In genomic region chr16:48276102-48276501, GRCh38 we compare ENCODE assay signal across 14 cellular contexts. TPM values are rescaled to one million over a fixed set of nuclear protein-coding genes. Genes with fewer than 3 reads are reported as not detected.
DNase-seq lines count a peak whose midpoint lies in the region; ATAC-seq and TF ChIP-seq lines count a peak whose summit lies in the region.
"Had no signal": no experiment of that assay in that cellular context is flagged by ENCODE, and none has a peak within 500 bp of the region (broad histone marks: within the 10 kb centered on the region; RNA-seq: fewer than 3 reads in every experiment).

No MANE protein-coding gene starts in this region.

- H3K4me1 Mint-ChIP-seq in Caco-2 (ENCODE audit: low read depth, unreplicated experiment): peaks cover 11% of the 10 kb centered on the region

- no peak overlapping the region for H2AFZ ChIP-seq in neural cell (ENCODE audit: low read depth, low read length)

- H4K20me1 ChIP-seq in neural cell (ENCODE audit: insufficient read depth): no peaks in the 10 kb centered on the region

- H3K27me3 ChIP-seq in RWPE2 (ENCODE audit: insufficient read depth, poor library complexity, severe bottlenecking) (no peaks in the 10 kb centered on the region), neural cell (ENCODE audit: insufficient read depth, low read depth, low read length) (no peaks in the 10 kb centered on the region), Caco-2 (replicated peaks; ENCODE audit: control insufficient read depth, insufficient read depth, low read length) (no peaks in the 10 kb centered on the region), brain microvascular endothelial cell (replicated peaks) (no peaks in the 10 kb centered on the region), esophagus squamous epithelium (no peaks in the 10 kb centered on the region)

- CTCF ChIA-PET in Caco-2 (lab: Charles Lee): no interaction called here

- H3K9me3 Mint-ChIP-seq in Caco-2 (ENCODE audit: unreplicated experiment): no peaks in the 10 kb centered on the region
- H3K9me3 Mint-ChIP-seq: natural killer cell had no signal

- no peak for TF ChIP-seq POLR2A in esophagus squamous epithelium (IDR thresholded peaks at IDR 0.05)

- H3K27ac ChIP-seq in RWPE2 (ENCODE audit: poor library complexity, severe bottlenecking) (no peak overlapping the region), neural cell (ENCODE audit: low read length) (peak overlapping the region; percentile 25), brain microvascular endothelial cell (no peak overlapping the region), esophagus squamous epithelium (no peak overlapping the region)

- no peak overlapping the region for H3K27ac Mint-ChIP-seq in Caco-2 (ENCODE audit: unreplicated experiment)
- H3K27ac Mint-ChIP-seq: natural killer cell had no signal

- H3K4me1 ChIP-seq in RWPE2 (ENCODE audit: insufficient read depth, poor library complexity, severe bottlenecking): peaks cover 5% of the 10 kb centered on the region
- H3K4me1 ChIP-seq in Caco-2: no peaks in the 10 kb centered on the region
- peaks cover 0 to 5% (median 0%) of the 10 kb centered on the region in 3 donors for H3K4me1 ChIP-seq in esophagus squamous epithelium

- H3K4me2 ChIP-seq in neural cell (ENCODE audit: low read length): no peak overlapping the region

- no TSS peak for BruUV-seq in Caco-2 (replicated peaks; lab: Mats Ljungman, UMichigan)

- peak; percentile 27; the same call in 1 of the 3 replicates for ATAC-seq in RWPE2 (ENCODE audit: low read depth)
- ATAC-seq: natural killer cell had no signal

- peaks cover 85% of the 10 kb centered on the region for H3K36me3 ChIP-seq in RWPE2 (ENCODE audit: low read depth)
- H3K36me3 ChIP-seq in neural cell (ENCODE audit: insufficient read depth, low read length): peaks cover 7% of the 10 kb centered on the region
- peaks cover 1% of the 10 kb centered on the region for H3K36me3 ChIP-seq in Caco-2 (ENCODE audit: control insufficient read depth, insufficient read depth, low read length)
- peaks cover 2% of the 10 kb centered on the region for H3K36me3 ChIP-seq in brain microvascular endothelial cell (replicated peaks)
- peaks cover under 1 to 73% (median 3%) of the 10 kb centered on the region in 3 donors for H3K36me3 ChIP-seq in esophagus squamous epithelium

- H3K4me3 ChIP-seq in RWPE2 (ENCODE audit: severe bottlenecking) (no peak overlapping the region), neural cell (ENCODE audit: low read length) (no peak overlapping the region), Caco-2 (ENCODE audit: low read depth, low read length) (no peak overlapping the region), brain microvascular endothelial cell (ENCODE audit: low read depth, low read length) (no peak overlapping the region), esophagus squamous epithelium (no peak overlapping the region)

- no peak for TF ChIP-seq CTCF in RWPE2 (IDR thresholded peaks at IDR 0.05; ENCODE audit: poor library complexity, severe bottlenecking)
- TF ChIP-seq CTCF in neural cell (IDR thresholded peaks at IDR 0.05; ENCODE audit: poor library complexity, severe bottlenecking): no peak
- TF ChIP-seq CTCF in Caco-2 (IDR thresholded peaks at IDR 0.05; ENCODE audit: insufficient read depth in 1 of 2, low read depth in 1 of 2, low read length in 1 of 2, severe bottlenecking in 1 of 2, unreplicated experiment in 1 of 2): no peak
- TF ChIP-seq CTCF in brain microvascular endothelial cell (IDR thresholded peaks at IDR 0.05; ENCODE audit: low read depth, low read length, missing control alignments): no peak
- no peak for TF ChIP-seq CTCF in esophagus squamous epithelium (IDR thresholded peaks at IDR 0.05)

- H3K79me2 ChIP-seq in neural cell (replicated peaks; ENCODE audit: insufficient read depth, low read length): no peaks in the 10 kb centered on the region

- intact Hi-C loops in Caco-2 (cut with micrococcal nuclease; ENCODE audit: unreplicated experiment) (no loop called here), esophagus squamous epithelium (cut with DNase I) (no loop called here)

- H3K4me3 Mint-ChIP-seq in Caco-2 (ENCODE audit: unreplicated experiment): no peak overlapping the region
- H3K4me3 Mint-ChIP-seq: natural killer cell had no signal

- no peaks in the 10 kb centered on the region for H3F3A ChIP-seq in neural cell (ENCODE audit: insufficient read depth, low read length, poor library complexity, severe bottlenecking)

- H3K9me3 ChIP-seq in RWPE2 (ENCODE audit: severe bottlenecking) (peaks cover 2% of the 10 kb centered on the region), neural cell (ENCODE audit: low read length) (no peaks in the 10 kb centered on the region), Caco-2 (no peaks in the 10 kb centered on the region), esophagus squamous epithelium (no peaks in the 10 kb centered on the region)

- H3K27me3 Mint-ChIP-seq in Caco-2 (ENCODE audit: insufficient read depth, unreplicated experiment): no peaks in the 10 kb centered on the region

- H3K9me2 ChIP-seq in neural cell (ENCODE audit: insufficient read depth, low read length): no peaks in the 10 kb centered on the region

- in situ Hi-C loops in brain microvascular endothelial cell (cut with HindIII; ENCODE audit: low pct_ligation_motif_present, low sequenced_read_pairs): no loop called here

- POLR2A ChIA-PET in Caco-2 (lab: Charles Lee): no interaction called here

- peak; percentile 15 for DNase-seq in AG08396 (ENCODE audit: low spot score)
- no peak for DNase-seq in RWPE2 (ENCODE audit: low spot score)
- DNase-seq in foreskin melanocyte: peak; percentile 80
- DNase-seq in NOMO-1 treated with DMSO at 0.1 percent for 48 hours (lab: John Stamatoyannopoulos, UW; ENCODE audit: unreplicated experiment): no peak
- DNase-seq in Caco-2: no peak
- DNase-seq in brain microvascular endothelial cell: no peak
- no peak for DNase-seq in esophagus squamous epithelium (lab: John Stamatoyannopoulos, UW)
- DNase-seq: activated gamma-delta T cell; MM.1S; natural killer cell; NCI-H524 treated with DMSO at 0.1 percent for 48 hours; stimulated activated CD4-positive, alpha-beta T cell treated with anti-CD3 and anti-CD28 coated beads, Interleukin-1b, Interleukin-23, amount 100 ng/mL, for 48 hours; stimulated activated naive CD4-positive, alpha-beta T cell treated with Interleukin-2 at 50 U/mL for 16 hours had no signal

- TF ChIP-seq RAD21 in neural cell (conservative IDR thresholded peaks at IDR 0.05): peak; percentile 27

- 51 to 55% methylated on average over 4 of the region's 4 CpGs for WGBS in esophagus squamous epithelium, 2 donors

- TF ChIP-seq EP300 in neural cell (conservative IDR thresholded peaks at IDR 0.05; ENCODE audit: poor library complexity, severe bottlenecking): peak; percentile 32

- H3K36me3 Mint-ChIP-seq in Caco-2 (ENCODE audit: insufficient read depth, unreplicated experiment): peaks cover 21% of the 10 kb centered on the region

- H3K9ac ChIP-seq in neural cell (ENCODE audit: low read length): no peak overlapping the region

TF ChIP-seq in neural cell, 6 proteins besides CTCF, POLR2A, EP300 and RAD21:
- TF ChIP-seq MXI1 (conservative IDR thresholded peaks at IDR 0.05; ENCODE audit: poor library complexity, severe bottlenecking) (peak; percentile 33), SMC3 (conservative IDR thresholded peaks at IDR 0.05; ENCODE audit: poor library complexity) (peak; percentile 22), TAF1 (IDR thresholded peaks at IDR 0.05; ENCODE audit: low read depth) (no peak), EZH2 (IDR thresholded peaks at IDR 0.05; ENCODE audit: borderline replicate concordance, insufficient read depth, low read length, poor library complexity, severe bottlenecking) (no peak)

RNA-seq across cellular contexts. Expression of gene ABCC11, which starts 28.8 kb away (rescaled TPM):
- 0.14 and 1.5 TPM in 2 replicates for polyA plus RNA-seq in neural cell
- polyA minus RNA-seq in neural cell: 0.24 and 0.93 TPM in 2 replicates
- total RNA-seq in Caco-2 (2022) (0.21 and 0.34 TPM in 2 replicates), esophagus squamous epithelium (under 1 TPM in 3 of 4 donors, not detected in 1; 0.09 to 0.57 (median 0.19) TPM)

RNA-seq across cellular contexts. Expression of gene LONP2, which starts 32.0 kb away (rescaled TPM):
- 36.4 and 38.6 TPM in 2 replicates for polyA plus RNA-seq in neural cell
- 77.4 and 79.9 TPM in 2 replicates for polyA minus RNA-seq in neural cell
- 32.1 and 32.6 TPM in 2 replicates for total RNA-seq in Caco-2 (2022)
- 10 to 100 TPM; 30.9 to 57.2 (median 40.3) TPM for total RNA-seq in esophagus squamous epithelium

Comparison
In these comparisons a context has a peak if more than half of its experiments do, and no peak if none do; other contexts are left out.
1. DNase-seq: peak in AG08396 (single experiment) and foreskin melanocyte (single experiment); none in RWPE2 (single experiment), NOMO-1 treated with DMSO at 0.1 percent for 48 hours (single experiment), Caco-2 (0 of 2), brain microvascular endothelial cell (single experiment) and esophagus squamous epithelium (single experiment).